Comparison of ENCODE assay signal across 23 cellular contexts in genomic region chr5:157801-158200, GRCh38. TPM values are rescaled to one million over a fixed set of nuclear protein-coding genes. Genes with fewer than 3 reads are reported as not detected.
"Had no signal": no experiment of that assay in that cellular context is flagged by ENCODE, and none has a peak within 500 bp of the region (broad histone marks: within the 10 kb centered on the region; RNA-seq: fewer than 3 reads in every experiment).

No MANE protein-coding gene starts in this region.

- H3K4me3 ChIP-seq: gastrocnemius medialis, left lung, skin epidermis, transverse colon had no signal

- H3K4me3 Mint-ChIP-seq: activated naive CD8-positive, alpha-beta T cell treated with anti-CD3 and anti-CD28 coated beads, Interleukin-2, amount 10 ng/mL, durations not matched to agents 7 days and 5 days; brain; dendritic cell treated with granulocyte-macrophage colony-stimulating factor and Interleukin-4, amounts not matched to agents 40 ng/mL and 50 ng/mL, for 4 days; effector memory CD8-positive, alpha-beta T cell; memory B cell; naive thymus-derived CD8-positive, alpha-beta T cell; T-cell had no signal

- H3K27ac Mint-ChIP-seq: activated naive CD8-positive, alpha-beta T cell treated with anti-CD3 and anti-CD28 coated beads, Interleukin-2, amount 10 ng/mL, durations not matched to agents 7 days and 5 days; brain; dendritic cell treated with granulocyte-macrophage colony-stimulating factor and Interleukin-4, amounts not matched to agents 40 ng/mL and 50 ng/mL, for 4 days; effector memory CD8-positive, alpha-beta T cell; memory B cell; naive thymus-derived CD8-positive, alpha-beta T cell; T-cell had no signal

- H3K9me3 ChIP-seq: gastrocnemius medialis, left lung, neutrophil, transverse colon had no signal

- H3K27ac ChIP-seq: epithelial cell of prostate, gastrocnemius medialis, left lung, neutrophil, skin epidermis, transverse colon had no signal

- DNase-seq: activated CD4-positive, alpha-beta T cell treated with anti-CD3 and anti-CD28 coated beads for 1 hour; activated CD4-positive, alpha-beta T cell treated with anti-CD3 and anti-CD28 coated beads, Interleukin-2, amount 50 U/mL, for 4 hours; activated gamma-delta T cell treated with Interleukin-2 at 50 U/mL for 16 hours; activated naive CD8-positive, alpha-beta T cell treated with anti-CD3 and anti-CD28 coated beads, Interleukin-2, amount 10 ng/mL, durations not matched to agents 7 days and 5 days; effector memory CD8-positive, alpha-beta T cell; gastrocnemius medialis; naive thymus-derived CD8-positive, alpha-beta T cell; stimulated activated CD4-positive, alpha-beta T cell treated with anti-CD3 and anti-CD28 coated beads, Interleukin-4, amount 100 ng/mL, for 4 hours; stimulated activated CD8-positive, alpha-beta memory T cell treated with anti-CD3 and anti-CD28 coated beads, Interleukin-4, amount 100 ng/mL, for 48 hours; stimulated activated naive CD4-positive, alpha-beta T cell treated with Interleukin-2 at 50 U/mL for 16 hours; substantia nigra; T-helper 9 cell; transverse colon had no signal

- FAIRE-seq: keratinocyte had no signal

- H3K4me1 ChIP-seq: gastrocnemius medialis, left lung, transverse colon had no signal

- H3K9me3 Mint-ChIP-seq: activated naive CD8-positive, alpha-beta T cell treated with anti-CD3 and anti-CD28 coated beads, Interleukin-2, amount 10 ng/mL, durations not matched to agents 7 days and 5 days; brain; dendritic cell treated with granulocyte-macrophage colony-stimulating factor and Interleukin-4, amounts not matched to agents 40 ng/mL and 50 ng/mL, for 4 days; effector memory CD8-positive, alpha-beta T cell; memory B cell; naive thymus-derived CD8-positive, alpha-beta T cell; T-cell had no signal

- H3K36me3 ChIP-seq: gastrocnemius medialis, left lung, neutrophil, transverse colon had no signal

- H3K4me1 Mint-ChIP-seq: activated naive CD8-positive, alpha-beta T cell treated with anti-CD3 and anti-CD28 coated beads, Interleukin-2, amount 10 ng/mL, durations not matched to agents 7 days and 5 days; T-cell had no signal

- ATAC-seq: effector memory CD8-positive, alpha-beta T cell; gastrocnemius medialis; left lung; naive thymus-derived CD8-positive, alpha-beta T cell; T-cell had no signal

- H3K27me3 ChIP-seq: transverse colon had no signal

- H3K36me3 Mint-ChIP-seq: activated naive CD8-positive, alpha-beta T cell treated with anti-CD3 and anti-CD28 coated beads, Interleukin-2, amount 10 ng/mL, durations not matched to agents 7 days and 5 days; brain; naive thymus-derived CD8-positive, alpha-beta T cell; T-cell had no signal

RNA-seq across cellular contexts. Expression of gene LRRC14B, which starts 33.5 kb away (rescaled TPM):
- total RNA-seq: left lung; mucosa of gallbladder; naive thymus-derived CD8-positive, alpha-beta T cell; T-cell; transverse colon had no signal
- polyA plus RNA-seq: keratinocyte had no signal
